8 cellular contexts compared by ENCODE assay signal in genomic region chr6:10694302-10695085, GRCh38. TPM values are rescaled to one million over a fixed set of nuclear protein-coding genes. Genes with fewer than 3 reads are reported as not detected.
DNase-seq lines count a peak whose midpoint lies in the region; ATAC-seq, FAIRE-seq and TF ChIP-seq lines count a peak whose summit lies in the region.

Gene C6orf52 (minus strand): TSS chr6:10694616. CDS start chr6:10687550, 7,066 bp downstream.
A gene with protein sequence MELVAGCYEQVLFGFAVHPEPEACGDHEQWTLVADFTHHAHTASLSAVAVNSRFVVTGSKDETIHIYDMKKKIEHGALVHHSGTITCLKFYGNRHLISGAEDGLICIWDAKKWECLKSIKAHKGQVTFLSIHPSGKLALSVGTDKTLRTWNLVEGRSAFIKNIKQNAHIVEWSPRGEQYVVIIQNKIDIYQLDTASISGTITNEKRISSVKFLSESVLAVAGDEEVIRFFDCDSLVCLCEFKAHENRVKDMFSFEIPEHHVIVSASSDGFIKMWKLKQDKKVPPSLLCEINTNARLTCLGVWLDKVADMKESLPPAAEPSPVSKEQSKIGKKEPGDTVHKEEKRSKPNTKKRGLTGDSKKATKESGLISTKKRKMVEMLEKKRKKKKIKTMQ (plus strand): TSS chr6:10694972. CDS start chr6:10694986, 14 bp downstream.

- H3K4me1 Mint-ChIP-seq in stimulated activated naive CD8-positive, alpha-beta T cell treated with anti-CD3 and anti-CD28 coated beads, Interleukin-15, amount 100 ng/mL, for 72 hours: peaks cover 60% of the 10 kb centered on the region

- FAIRE-seq in G401.6 (lab: Jason Lieb, UNC): peak; percentile 86

- H3K9ac ChIP-seq in MM.1S (ENCODE audit: low read length): peak within 1 kb of the TSS; percentile 94
- H3K9ac ChIP-seq in neural cell (ENCODE audit: low read length): peak within 1 kb of the TSS; percentile 80

- peak; percentile 97 for ATAC-seq in stimulated activated naive CD8-positive, alpha-beta T cell treated with anti-CD3 and anti-CD28 coated beads, Interleukin-15, amount 100 ng/mL, for 72 hours

- H3F3A ChIP-seq in MM.1S (ENCODE audit: insufficient read depth, low read length): peaks cover 6% of the 10 kb centered on the region; the same call in 1 of the 2 replicates
- no peaks in the 10 kb centered on the region for H3F3A ChIP-seq in neural cell (ENCODE audit: insufficient read depth, low read length, poor library complexity, severe bottlenecking)

- H3K27ac ChIP-seq in MM.1S (ENCODE audit: low read length) (peak within 1 kb of the TSS; percentile 92), neural cell (ENCODE audit: low read length) (peak within 1 kb of the TSS; percentile 92)

- no peaks in the 10 kb centered on the region for H3K27me3 Mint-ChIP-seq in stimulated activated naive CD8-positive, alpha-beta T cell treated with anti-CD3 and anti-CD28 coated beads, Interleukin-15, amount 100 ng/mL, for 72 hours

- no peaks in the 10 kb centered on the region for H4K20me1 ChIP-seq in MM.1S (ENCODE audit: insufficient read depth, low read length)
- H4K20me1 ChIP-seq in neural cell (ENCODE audit: insufficient read depth): no peaks in the 10 kb centered on the region

- H3K79me2 ChIP-seq in MM.1S (ENCODE audit: low read length) (peaks cover 60% of the 10 kb centered on the region), neural cell (replicated peaks; ENCODE audit: insufficient read depth, low read length) (peaks cover 30% of the 10 kb centered on the region)

- peak within 1 kb of the TSS; percentile 89 for H3K4me2 ChIP-seq in MM.1S (ENCODE audit: low read depth, low read length)
- peak within 1 kb of the TSS; percentile 85 for H3K4me2 ChIP-seq in neural cell (ENCODE audit: low read length)

- H3K9me3 ChIP-seq in MM.1S (replicated peaks; ENCODE audit: insufficient read depth, low read length) (no peaks in the 10 kb centered on the region), neural cell (ENCODE audit: low read length) (no peaks in the 10 kb centered on the region)

- peak within 1 kb of the TSS; percentile 100 for H3K27ac Mint-ChIP-seq in stimulated activated naive CD8-positive, alpha-beta T cell treated with anti-CD3 and anti-CD28 coated beads, Interleukin-15, amount 100 ng/mL, for 72 hours

- peak within 1 kb of the TSS; percentile 84 for H3K4me3 ChIP-seq in MM.1S (ENCODE audit: low read length)
- H3K4me3 ChIP-seq in foreskin fibroblast (ENCODE audit: low read depth in 1 of 2, low read length in 2 of 2): peak within 1 kb of the TSS; percentile 89
- H3K4me3 ChIP-seq in neural cell (ENCODE audit: low read length): peak within 1 kb of the TSS; percentile 92

- H3K9me2 ChIP-seq in MM.1S (replicated peaks; ENCODE audit: insufficient read depth, low read length) (no peaks in the 10 kb centered on the region), neural cell (ENCODE audit: insufficient read depth, low read length) (no peaks in the 10 kb centered on the region)

- peak within 1 kb of the TSS; percentile 89 to 95 for H3K4me3 Mint-ChIP-seq in stimulated activated naive CD8-positive, alpha-beta T cell treated with anti-CD3 and anti-CD28 coated beads, Interleukin-15, amount 100 ng/mL, for 72 hours

- TF ChIP-seq RAD21 in neural cell (conservative IDR thresholded peaks at IDR 0.05): peak; percentile 47

- no peaks in the 10 kb centered on the region for H3K36me3 ChIP-seq in MM.1S (replicated peaks; ENCODE audit: insufficient read depth, low read length)
- H3K36me3 ChIP-seq in neural cell (ENCODE audit: insufficient read depth, low read length): no peaks in the 10 kb centered on the region

- TF ChIP-seq CTCF in MM.1S (IDR thresholded peaks at IDR 0.05; ENCODE audit: low read length) (no peak), foreskin fibroblast (IDR thresholded peaks at IDR 0.05; ENCODE audit: low read depth, low read length) (no peak), neural cell (IDR thresholded peaks at IDR 0.05; ENCODE audit: poor library complexity, severe bottlenecking) (no peak)

- DNase-seq in HCEC 1CT (peak; percentile 91), MM.1S (peak; percentile 96), SHP77 treated with DMSO at 0.1 percent for 48 hours (lab: John Stamatoyannopoulos, UW) (peak; percentile 92), activated gamma-delta T cell treated with Interleukin-2 at 50 U/mL for 16 hours (peak; percentile 92), foreskin fibroblast (peak; percentile 89 to 96)
- DNase-seq in stimulated activated naive CD8-positive, alpha-beta T cell treated with anti-CD3 and anti-CD28 coated beads, Interleukin-15, amount 100 ng/mL, for 72 hours: peak; percentile 91 to 95

- TF ChIP-seq EP300 in neural cell (conservative IDR thresholded peaks at IDR 0.05; ENCODE audit: poor library complexity, severe bottlenecking): peak; percentile 86

- H3K4me1 ChIP-seq in MM.1S (ENCODE audit: low read length): peaks cover 8% of the 10 kb centered on the region

- no peaks in the 10 kb centered on the region for H3K9me3 Mint-ChIP-seq in stimulated activated naive CD8-positive, alpha-beta T cell treated with anti-CD3 and anti-CD28 coated beads, Interleukin-15, amount 100 ng/mL, for 72 hours

- H3K27me3 ChIP-seq in MM.1S (replicated peaks; ENCODE audit: insufficient read depth, low read length) (no peaks in the 10 kb centered on the region), neural cell (ENCODE audit: insufficient read depth, low read depth, low read length) (no peaks in the 10 kb centered on the region)

- H2AFZ ChIP-seq in MM.1S (ENCODE audit: low read length) (peak within 1 kb of the TSS; percentile 57), neural cell (ENCODE audit: low read depth, low read length) (peak within 1 kb of the TSS; percentile 70)

TF ChIP-seq in neural cell, 6 proteins besides CTCF, POLR2A, EP300 and RAD21:
- no peak for TF ChIP-seq EZH2 (IDR thresholded peaks at IDR 0.05; ENCODE audit: borderline replicate concordance, insufficient read depth, low read length, poor library complexity, severe bottlenecking)
- TF ChIP-seq MXI1 (conservative IDR thresholded peaks at IDR 0.05; ENCODE audit: poor library complexity, severe bottlenecking): peak; percentile 100
- peak; percentile 90 for TF ChIP-seq POLR2AphosphoS5 (IDR thresholded peaks at IDR 0.05)
- TF ChIP-seq SMC3 (conservative IDR thresholded peaks at IDR 0.05; ENCODE audit: poor library complexity): peak; percentile 51
- TF ChIP-seq TAF1 (IDR thresholded peaks at IDR 0.05; ENCODE audit: low read depth): peak; percentile 62
- TF ChIP-seq, protein P1, sequence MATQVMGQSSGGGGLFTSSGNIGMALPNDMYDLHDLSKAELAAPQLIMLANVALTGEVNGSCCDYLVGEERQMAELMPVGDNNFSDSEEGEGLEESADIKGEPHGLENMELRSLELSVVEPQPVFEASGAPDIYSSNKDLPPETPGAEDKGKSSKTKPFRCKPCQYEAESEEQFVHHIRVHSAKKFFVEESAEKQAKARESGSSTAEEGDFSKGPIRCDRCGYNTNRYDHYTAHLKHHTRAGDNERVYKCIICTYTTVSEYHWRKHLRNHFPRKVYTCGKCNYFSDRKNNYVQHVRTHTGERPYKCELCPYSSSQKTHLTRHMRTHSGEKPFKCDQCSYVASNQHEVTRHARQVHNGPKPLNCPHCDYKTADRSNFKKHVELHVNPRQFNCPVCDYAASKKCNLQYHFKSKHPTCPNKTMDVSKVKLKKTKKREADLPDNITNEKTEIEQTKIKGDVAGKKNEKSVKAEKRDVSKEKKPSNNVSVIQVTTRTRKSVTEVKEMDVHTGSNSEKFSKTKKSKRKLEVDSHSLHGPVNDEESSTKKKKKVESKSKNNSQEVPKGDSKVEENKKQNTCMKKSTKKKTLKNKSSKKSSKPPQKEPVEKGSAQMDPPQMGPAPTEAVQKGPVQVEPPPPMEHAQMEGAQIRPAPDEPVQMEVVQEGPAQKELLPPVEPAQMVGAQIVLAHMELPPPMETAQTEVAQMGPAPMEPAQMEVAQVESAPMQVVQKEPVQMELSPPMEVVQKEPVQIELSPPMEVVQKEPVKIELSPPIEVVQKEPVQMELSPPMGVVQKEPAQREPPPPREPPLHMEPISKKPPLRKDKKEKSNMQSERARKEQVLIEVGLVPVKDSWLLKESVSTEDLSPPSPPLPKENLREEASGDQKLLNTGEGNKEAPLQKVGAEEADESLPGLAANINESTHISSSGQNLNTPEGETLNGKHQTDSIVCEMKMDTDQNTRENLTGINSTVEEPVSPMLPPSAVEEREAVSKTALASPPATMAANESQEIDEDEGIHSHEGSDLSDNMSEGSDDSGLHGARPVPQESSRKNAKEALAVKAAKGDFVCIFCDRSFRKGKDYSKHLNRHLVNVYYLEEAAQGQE (IDR thresholded peaks at IDR 0.05; ENCODE audit: borderline replicate concordance): peak; percentile 15

RNA-seq across cellular contexts. Expression of gene C6orf52, which starts in this region (rescaled TPM):
- polyA plus RNA-seq in neural cell: 5.7 and 9.4 TPM in 2 replicates
- polyA minus RNA-seq in neural cell: not detected in 2 replicates

RNA-seq across cellular contexts. Expression of the second gene that starts in this region (rescaled TPM):
- polyA plus RNA-seq in neural cell: 30.4 and 33.1 TPM in 2 replicates
- polyA minus RNA-seq in neural cell: 21.9 and 22.3 TPM in 2 replicates

Comparison
In these comparisons a context has a peak if more than half of its experiments do, and no peak if none do; other contexts are left out.
1. Peak in every context shown above with its lines: DNase-seq, ATAC-seq, H3K4me3 ChIP-seq and H3K27ac ChIP-seq.